19 cellular contexts compared by ENCODE assay signal in genomic region chr7:151016942-151017341, GRCh38. TPM values are rescaled to one million over a fixed set of nuclear protein-coding genes. Genes with fewer than 3 reads are reported as not detected.
DNase-seq lines count a peak whose midpoint lies in the region; ATAC-seq and TF ChIP-seq lines count a peak whose summit lies in the region.
"Had no signal": no experiment of that assay in that cellular context is flagged by ENCODE, and none has a peak within 500 bp of the region (broad histone marks: within the 10 kb centered on the region; RNA-seq: fewer than 3 reads in every experiment).

No MANE protein-coding gene starts in this region.

- H3K27ac ChIP-seq in BLaER1 (no peak overlapping the region), testis (no peak overlapping the region)
- H3K27ac ChIP-seq in CD4-positive, CD25-positive, alpha-beta regulatory T cell (ENCODE audit: insufficient read depth, low read length, poor library complexity, severe bottlenecking), result no peak overlapping the region
- H3K27ac ChIP-seq: cardiac muscle cell, pancreas, sigmoid colon had no signal

- no peak for DNase-seq in CD4-positive, CD25-positive, alpha-beta regulatory T cell
- DNase-seq in activated CD8-positive, alpha-beta T cell treated with anti-CD3 and anti-CD28 coated beads, Interleukin-2, amount 10 ng/mL, durations not matched to agents 7 days and 5 days, result no peak
- DNase-seq in memory B cell (ENCODE audit: low spot score in 2 of 2), result no peak
- no peak for DNase-seq in NCI-H1694 treated with DMSO at 0.1 percent for 48 hours (lab: John Stamatoyannopoulos, UW)
- no peak for DNase-seq in activated gamma-delta T cell treated with Interleukin-2 at 50 U/mL for 16 hours
- DNase-seq in testis, result no peak
- DNase-seq: head of caudate nucleus, HFFc6, NCI-H1048, NCI-H2081, NCI-H524 treated with DMSO at 0.1 percent for 48 hours, OCI-M1, SIG-M5, sigmoid colon, T-helper 9 cell had no signal

- H4K20me1 ChIP-seq in BLaER1, result no peaks in the 10 kb centered on the region

- H3K9me3 Mint-ChIP-seq in CD4-positive, CD25-positive, alpha-beta regulatory T cell, result peaks cover 0 to 4% (median 2%) of the 10 kb centered on the region in 7 donors
- no peaks in the 10 kb centered on the region for H3K9me3 Mint-ChIP-seq in activated CD8-positive, alpha-beta T cell treated with anti-CD3 and anti-CD28 coated beads, Interleukin-2, amount 10 ng/mL, durations not matched to agents 7 days and 5 days (ENCODE audit: insufficient read depth)
- H3K9me3 Mint-ChIP-seq in memory B cell, result no peaks in the 10 kb centered on the region
- H3K9me3 Mint-ChIP-seq: HFFc6 had no signal

- no peak for TF ChIP-seq CTCF in testis (IDR thresholded peaks at IDR 0.05)

- H3K4me1 ChIP-seq in BLaER1 (peaks cover 83% of the 10 kb centered on the region), testis (peaks cover 6% of the 10 kb centered on the region)
- peaks cover 70% of the 10 kb centered on the region for H3K4me1 ChIP-seq in CD4-positive, CD25-positive, alpha-beta regulatory T cell (ENCODE audit: control insufficient read depth, insufficient read depth, low read length, poor library complexity, severe bottlenecking)

- H3K4me3 Mint-ChIP-seq in CD4-positive, CD25-positive, alpha-beta regulatory T cell, result peak overlapping the region; percentile 28 to 89 (median 86)
- H3K4me3 Mint-ChIP-seq in activated CD8-positive, alpha-beta T cell treated with anti-CD3 and anti-CD28 coated beads, Interleukin-2, amount 10 ng/mL, durations not matched to agents 7 days and 5 days, result peak overlapping the region; percentile 69
- peak overlapping the region; percentile 91 for H3K4me3 Mint-ChIP-seq in memory B cell

- 85 to 90% methylated on average over 6 to 15 of the region's 15 CpGs for WGBS in testis, 2 donors

- H3K9ac ChIP-seq in BLaER1, result no peak overlapping the region

- H3K9me3 ChIP-seq in BLaER1 (no peaks in the 10 kb centered on the region), testis (no peaks in the 10 kb centered on the region)
- H3K9me3 ChIP-seq in CD4-positive, CD25-positive, alpha-beta regulatory T cell (ENCODE audit: control insufficient read depth in 2 of 2, low read length in 2 of 2), result no peaks in the 10 kb centered on the region
- H3K9me3 ChIP-seq: pancreas, sigmoid colon had no signal

- TF ChIP-seq POLR2A in testis (IDR thresholded peaks at IDR 0.05), result no peak

- H3K27ac Mint-ChIP-seq in CD4-positive, CD25-positive, alpha-beta regulatory T cell, result peak overlapping the region; percentile 82 to 95 (median 94)
- peak overlapping the region; percentile 65 for H3K27ac Mint-ChIP-seq in activated CD8-positive, alpha-beta T cell treated with anti-CD3 and anti-CD28 coated beads, Interleukin-2, amount 10 ng/mL, durations not matched to agents 7 days and 5 days
- peak overlapping the region; percentile 46 for H3K27ac Mint-ChIP-seq in memory B cell
- H3K27ac Mint-ChIP-seq: HFFc6 had no signal

- intact Hi-C loops in testis (cut with DNase I; ENCODE audit: low total_unique reads), result no loop called here

- H3K4me2 ChIP-seq in BLaER1, result peak overlapping the region; percentile 100

- H3K36me3 Mint-ChIP-seq in CD4-positive, CD25-positive, alpha-beta regulatory T cell, result peaks cover 15% of the 10 kb centered on the region
- peaks cover 14% of the 10 kb centered on the region for H3K36me3 Mint-ChIP-seq in activated CD8-positive, alpha-beta T cell treated with anti-CD3 and anti-CD28 coated beads, Interleukin-2, amount 10 ng/mL, durations not matched to agents 7 days and 5 days (ENCODE audit: low read depth)
- no peaks in the 10 kb centered on the region for H3K36me3 Mint-ChIP-seq in memory B cell

- H3K27me3 ChIP-seq in BLaER1 (peaks cover 14% of the 10 kb centered on the region), testis (no peaks in the 10 kb centered on the region)
- H3K27me3 ChIP-seq in CD4-positive, CD25-positive, alpha-beta regulatory T cell (ENCODE audit: control insufficient read depth, insufficient read depth, low read length), result peaks cover 5% of the 10 kb centered on the region

- CTCF ChIA-PET in activated CD8-positive, alpha-beta T cell treated with anti-CD3 and anti-CD28 coated beads, Interleukin-2, amount 10 ng/mL, durations not matched to agents 7 days and 5 days (lab: Charles Lee), result interaction anchor here (1.1 to 3.9 kb wide), 8 partner anchors 8 to 210 kb away, joined by 3 to 50 read pairs (median 6); partner anchors contain the start of genes ABCB8, ABCF2 and SLC4A2

- H3K4me3 ChIP-seq in BLaER1, result peak overlapping the region; percentile 68
- H3K4me3 ChIP-seq in CD4-positive, CD25-positive, alpha-beta regulatory T cell (ENCODE audit: low read depth, low read length), result no peak overlapping the region
- H3K4me3 ChIP-seq in testis, result no peak overlapping the region
- H3K4me3 ChIP-seq: cardiac muscle cell, pancreas, sigmoid colon had no signal

- ATAC-seq in CD4-positive, CD25-positive, alpha-beta regulatory T cell (ENCODE audit: low read depth in 2 of 2), result no peak
- no peak for ATAC-seq in activated CD8-positive, alpha-beta T cell treated with anti-CD3 and anti-CD28 coated beads, Interleukin-2, amount 10 ng/mL, durations not matched to agents 7 days and 5 days
- ATAC-seq in memory B cell (ENCODE audit: low read depth), result no peak
- ATAC-seq: pancreas had no signal

- peaks cover 40% of the 10 kb centered on the region for H3K27me3 Mint-ChIP-seq in CD4-positive, CD25-positive, alpha-beta regulatory T cell
- peaks cover 28% of the 10 kb centered on the region for H3K27me3 Mint-ChIP-seq in activated CD8-positive, alpha-beta T cell treated with anti-CD3 and anti-CD28 coated beads, Interleukin-2, amount 10 ng/mL, durations not matched to agents 7 days and 5 days (ENCODE audit: low read depth)
- H3K27me3 Mint-ChIP-seq in memory B cell, result peaks cover 13% of the 10 kb centered on the region

- peaks cover 19 to 75% (median 46%) of the 10 kb centered on the region in 4 donors for H3K4me1 Mint-ChIP-seq in CD4-positive, CD25-positive, alpha-beta regulatory T cell
- H3K4me1 Mint-ChIP-seq in activated CD8-positive, alpha-beta T cell treated with anti-CD3 and anti-CD28 coated beads, Interleukin-2, amount 10 ng/mL, durations not matched to agents 7 days and 5 days (ENCODE audit: low read depth), result peaks cover 70% of the 10 kb centered on the region
- peaks cover 34% of the 10 kb centered on the region for H3K4me1 Mint-ChIP-seq in memory B cell

- POLR2A ChIA-PET in activated CD8-positive, alpha-beta T cell treated with anti-CD3 and anti-CD28 coated beads, Interleukin-2, amount 10 ng/mL, durations not matched to agents 7 days and 5 days (lab: Charles Lee), result interaction anchor here (1.2 kb wide), 1 partner anchor 9 kb away, joined by 3 read pairs; no protein-coding TSS in a partner anchor

- H3K36me3 ChIP-seq in BLaER1 (peaks cover 7% of the 10 kb centered on the region; the same call in 1 of the 2 replicates), testis (ENCODE audit: low read depth, missing control alignments) (no peaks in the 10 kb centered on the region)
- H3K36me3 ChIP-seq in CD4-positive, CD25-positive, alpha-beta regulatory T cell (ENCODE audit: control insufficient read depth, insufficient read depth, low read length), result no peaks in the 10 kb centered on the region
- H3K36me3 ChIP-seq: cardiac muscle cell, pancreas, sigmoid colon had no signal

RNA-seq across cellular contexts. Expression of gene ATG9B, which starts 7.4 kb away (rescaled TPM):
- total RNA-seq in CD4-positive, CD25-positive, alpha-beta regulatory T cell, result 21.2 TPM
- polyA plus RNA-seq in CD4-positive, CD25-positive, alpha-beta regulatory T cell, result 10 to 100 TPM; 18.6 to 38.7 (median 36.2) TPM
- total RNA-seq in activated CD8-positive, alpha-beta T cell treated with anti-CD3 and anti-CD28 coated beads, Interleukin-2, amount 10 ng/mL, durations not matched to agents 7 days and 5 days, result 1 to 10 TPM; 6.8 to 7.4 TPM
- total RNA-seq in testis, result 10 to 100 TPM; 14.9 to 29.7 TPM
- 24.8 TPM for polyA plus RNA-seq in testis (ENCODE audit: insufficient read depth, low read depth, low replicate concordance)
- total RNA-seq: sigmoid colon, subcutaneous adipose tissue had no signal

RNA-seq across cellular contexts. Expression of gene ABCB8, which starts 11.3 kb away (rescaled TPM):
- 61.4 TPM for total RNA-seq in CD4-positive, CD25-positive, alpha-beta regulatory T cell
- 10 to 100 TPM; 16.9 to 20.6 (median 18.6) TPM for polyA plus RNA-seq in CD4-positive, CD25-positive, alpha-beta regulatory T cell
- total RNA-seq in activated CD8-positive, alpha-beta T cell treated with anti-CD3 and anti-CD28 coated beads, Interleukin-2, amount 10 ng/mL, durations not matched to agents 7 days and 5 days, result 10 to 100 TPM; 48.0 to 49.5 TPM
- 10 to 100 TPM; 59.6 to 76.8 TPM for total RNA-seq in testis
- 34.9 TPM for polyA plus RNA-seq in testis (ENCODE audit: insufficient read depth, low read depth, low replicate concordance)

RNA-seq across cellular contexts. Expression of gene NOS3, which starts 26.1 kb away (rescaled TPM):
- 10.7 TPM for total RNA-seq in CD4-positive, CD25-positive, alpha-beta regulatory T cell
- 1 to 10 TPM; 3.2 to 8.8 (median 7.1) TPM for polyA plus RNA-seq in CD4-positive, CD25-positive, alpha-beta regulatory T cell
- 10 to 100 TPM; 12.2 to 13.8 TPM for total RNA-seq in activated CD8-positive, alpha-beta T cell treated with anti-CD3 and anti-CD28 coated beads, Interleukin-2, amount 10 ng/mL, durations not matched to agents 7 days and 5 days
- total RNA-seq in testis, result 10 to 100 TPM; 25.0 to 36.6 TPM
- 19.5 TPM for polyA plus RNA-seq in testis (ENCODE audit: insufficient read depth, low read depth, low replicate concordance)

RNA-seq across cellular contexts. Expression of gene ASIC3, which starts 31.4 kb away (rescaled TPM):
- total RNA-seq in CD4-positive, CD25-positive, alpha-beta regulatory T cell, result 5.9 TPM
- polyA plus RNA-seq in CD4-positive, CD25-positive, alpha-beta regulatory T cell, result not detected
- 1 to 10 TPM; 2.8 to 3.2 TPM for total RNA-seq in activated CD8-positive, alpha-beta T cell treated with anti-CD3 and anti-CD28 coated beads, Interleukin-2, amount 10 ng/mL, durations not matched to agents 7 days and 5 days
- total RNA-seq in testis, result 10 to 100 TPM; 27.5 to 37.9 TPM
- polyA plus RNA-seq in testis (ENCODE audit: insufficient read depth, low read depth, low replicate concordance), result 20.8 TPM

RNA-seq across cellular contexts. Expression of gene KCNH2, which starts 38.8 kb away (rescaled TPM):
- 3.5 TPM for total RNA-seq in CD4-positive, CD25-positive, alpha-beta regulatory T cell
- polyA plus RNA-seq in CD4-positive, CD25-positive, alpha-beta regulatory T cell, result 1 to 10 TPM in 3 of 4 donors, under 1 TPM in 1; 0.83 to 2.8 (median 1.5) TPM
- not detected for total RNA-seq in activated CD8-positive, alpha-beta T cell treated with anti-CD3 and anti-CD28 coated beads, Interleukin-2, amount 10 ng/mL, durations not matched to agents 7 days and 5 days
- 100 to 1,000 TPM; 230 to 247 TPM for total RNA-seq in testis
- 82.5 TPM for polyA plus RNA-seq in testis (ENCODE audit: insufficient read depth, low read depth, low replicate concordance)
- total RNA-seq: HFFc6 had no signal
